Comparison of ENCODE assay signal across 17 cellular contexts in the genomic region with DNA sequence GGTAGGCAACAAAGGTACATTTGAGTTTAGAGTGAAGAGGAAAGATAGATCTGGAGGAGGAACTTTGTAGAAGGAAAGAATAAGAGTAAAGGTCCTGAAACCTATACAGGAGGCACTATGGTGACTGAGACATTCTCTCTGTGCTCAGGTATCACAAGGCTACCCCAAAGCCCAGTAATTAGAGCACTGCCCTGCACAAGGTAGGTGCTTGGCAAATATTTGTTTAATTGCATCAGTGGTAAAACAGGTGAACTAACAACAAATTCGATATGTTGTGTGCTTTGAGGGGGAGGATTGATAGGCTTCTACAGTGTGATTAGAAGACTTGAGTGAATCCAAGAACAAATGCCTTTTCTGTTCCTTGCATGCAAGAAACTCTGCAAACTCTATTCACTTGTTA. TPM values are rescaled to one million over a fixed set of nuclear protein-coding genes. Genes with fewer than 3 reads are reported as not detected.
DNase-seq lines count a peak whose midpoint lies in the region; ATAC-seq lines count a peak whose summit lies in the region.
"Had no signal": no experiment of that assay in that cellular context is flagged by ENCODE, and none has a peak within 500 bp of the region (broad histone marks: within the 10 kb centered on the region; RNA-seq: fewer than 3 reads in every experiment).

No MANE protein-coding gene starts in this region.

- DNase-seq in NCI-H1417 (lab: John Stamatoyannopoulos, UW) (peak in 2 of 3 experiments; percentile 17 to 58), NCI-H1417 treated with DMSO at 0.1 percent for 48 hours (lab: John Stamatoyannopoulos, UW) (no peak), NCI-H2029 (lab: John Stamatoyannopoulos, UW) (peak; percentile 90), NCI-H748 treated with DMSO at 0.1 percent for 48 hours (lab: John Stamatoyannopoulos, UW) (peak; percentile 6), left lobe of liver (ENCODE audit: low spot score) (no peak)
- DNase-seq: CD4-positive, alpha-beta memory T cell; GF-D8; KG1; NCI-H187; NCI-H2227 treated with DMSO at 0.1 percent for 48 hours; Peyer's patch; Right ventricle myocardium superior had no signal

- peak; percentile 76 for ATAC-seq in left lobe of liver
- ATAC-seq in GM18511 (IDR thresholded peaks at IDR 0.05; ENCODE audit: unreplicated experiment) = no peak
- ATAC-seq in GM21723 (IDR thresholded peaks at IDR 0.05; ENCODE audit: unreplicated experiment) = no peak
- ATAC-seq in HG03460 (IDR thresholded peaks at IDR 0.05; ENCODE audit: unreplicated experiment) = no peak
- ATAC-seq: SK-N-SH treated with all-trans-retinoic acid at 6 μM for 48 hours had no signal

RNA-seq across cellular contexts. Expression of a gene that starts 6.8 kb away (rescaled TPM):
- total RNA-seq in left lobe of liver = 19.0 TPM
- total RNA-seq: A172 had no signal

Comparison
In these comparisons a context has a peak if more than half of its experiments do, and no peak if none do; other contexts are left out.
1. DNase-seq: peak in NCI-H1417 (2 of 3), NCI-H2029 (single experiment) and NCI-H748 treated with DMSO at 0.1 percent for 48 hours (single experiment); none in NCI-H1417 treated with DMSO at 0.1 percent for 48 hours (single experiment) and left lobe of liver (single experiment).